In the genomic region with DNA sequence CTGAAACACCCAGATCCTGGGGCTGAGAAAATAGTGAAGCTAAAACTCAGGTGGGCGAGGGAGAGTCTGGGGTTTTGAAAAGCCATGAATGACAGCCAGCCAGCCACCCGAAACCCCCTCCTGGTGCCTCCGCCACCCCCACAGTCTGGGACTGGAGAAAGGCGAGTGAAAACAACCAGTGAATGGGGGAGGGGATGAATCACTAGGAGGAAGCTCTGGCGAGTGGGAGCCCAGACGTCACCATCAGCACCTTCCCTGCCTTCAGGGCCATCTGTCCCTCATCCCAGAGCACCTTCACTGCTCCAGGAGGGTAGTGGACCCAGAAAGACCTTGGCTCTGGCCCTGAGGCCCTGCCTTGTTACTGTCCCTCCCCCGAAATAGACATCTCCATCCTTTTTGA, we compare ENCODE assay signal across 12 cellular contexts. TPM values are rescaled to one million over a fixed set of nuclear protein-coding genes. Genes with fewer than 3 reads are reported as not detected.
A peak's percentile ranks its signal among the peaks of the same experiment; 100 is the strongest.
DNase-seq lines count a peak whose midpoint lies in the region; ATAC-seq and TF ChIP-seq lines count a peak whose summit lies in the region.
"Had no signal": no experiment of that assay in that cellular context is flagged by ENCODE, and none has a peak within 500 bp of the region (broad histone marks: within the 10 kb centered on the region; RNA-seq: fewer than 3 reads in every experiment).

No MANE protein-coding gene starts in this region.

- intact Hi-C loops in activated CD8-positive, alpha-beta T cell treated with anti-CD3 and anti-CD28 coated beads for 36 hours (cut with micrococcal nuclease) = no loop called here

- DNase-seq in activated CD8-positive, alpha-beta memory T cell treated with anti-CD3 and anti-CD28 coated beads, Interleukin-2, amount 10 ng/mL, durations not matched to agents 7 days and 5 days = no peak
- DNase-seq in activated CD8-positive, alpha-beta memory T cell treated with anti-CD3 and anti-CD28 coated beads for 24 hours = no peak
- DNase-seq in activated CD8-positive, alpha-beta T cell treated with anti-CD3 and anti-CD28 coated beads for 36 hours = peak; percentile 78
- DNase-seq in endodermal cell (no peak), NCI-H748 (lab: John Stamatoyannopoulos, UW; ENCODE audit: unreplicated experiment) (no peak), NCI-H1436 (lab: John Stamatoyannopoulos, UW) (no peak)
- DNase-seq: body of pancreas, SW 1271 had no signal

- no peaks in the 10 kb centered on the region for H3K36me3 ChIP-seq in endodermal cell (ENCODE audit: control insufficient read depth, insufficient read depth, low read length)
- H3K36me3 ChIP-seq: right lobe of liver had no signal

- no peak for ATAC-seq in activated CD8-positive, alpha-beta memory T cell treated with anti-CD3 and anti-CD28 coated beads, Interleukin-2, amount 10 ng/mL, durations not matched to agents 7 days and 5 days
- ATAC-seq in activated CD8-positive, alpha-beta T cell treated with anti-CD3 and anti-CD28 coated beads for 36 hours = peak; percentile 60
- ATAC-seq in stimulated activated memory B cell treated with anti-CD40 and anti-IgM and Interleukin-4, amounts not matched to agents 10 μg/mL and 1 μg/mL and 100 μg/mL, for 72 hours = peak; percentile 38
- no peak for ATAC-seq in GM21515 (IDR thresholded peaks at IDR 0.05; ENCODE audit: unreplicated experiment)
- ATAC-seq: body of pancreas, right lobe of liver had no signal

- no peak overlapping the region for H3K4me3 Mint-ChIP-seq in activated CD8-positive, alpha-beta memory T cell treated with anti-CD3 and anti-CD28 coated beads, Interleukin-2, amount 10 ng/mL, durations not matched to agents 7 days and 5 days
- peak overlapping the region; percentile 13 for H3K4me3 Mint-ChIP-seq in activated CD8-positive, alpha-beta T cell treated with anti-CD3 and anti-CD28 coated beads for 36 hours
- H3K4me3 Mint-ChIP-seq in endodermal cell = no peak overlapping the region
- H3K4me3 Mint-ChIP-seq in stimulated activated memory B cell treated with anti-CD40 and anti-IgM and Interleukin-4, amounts not matched to agents 10 μg/mL and 1 μg/mL and 100 μg/mL, for 72 hours = no peak overlapping the region

- no peak overlapping the region for H3K9ac ChIP-seq in endodermal cell (ENCODE audit: extremely low read depth, low read length, poor library complexity, severe bottlenecking)

- no peaks in the 10 kb centered on the region for H3K4me1 ChIP-seq in endodermal cell (ENCODE audit: control insufficient read depth, insufficient read depth, low read length)

- CTCF ChIA-PET in activated CD8-positive, alpha-beta memory T cell treated with anti-CD3 and anti-CD28 coated beads, Interleukin-2, amount 10 ng/mL, durations not matched to agents 7 days and 5 days (lab: Charles Lee) = interaction anchor here (0.6 to 2.9 kb wide), 5 partner anchors 8 to 33 kb away, joined by 3 to 7 read pairs (median 4); partner anchors contain the start of gene C2CD4D
- CTCF ChIA-PET in activated CD8-positive, alpha-beta T cell treated with anti-CD3 and anti-CD28 coated beads for 36 hours (lab: Charles Lee) = interaction anchor here (1.0 to 4.5 kb wide), 3 partner anchors 14 to 88 kb away, joined by 3 to 29 read pairs (median 4); no protein-coding TSS in a partner anchor

- POLR2A ChIA-PET in activated CD8-positive, alpha-beta T cell treated with anti-CD3 and anti-CD28 coated beads for 36 hours (lab: Charles Lee) = interaction anchor here (1.1 to 2.2 kb wide), 4 partner anchors 11 to 61 kb away, joined by 3 to 9 read pairs (median 6); partner anchors contain the start of genes C2CD4D and MRPL9

- H3K4me1 Mint-ChIP-seq in activated CD8-positive, alpha-beta memory T cell treated with anti-CD3 and anti-CD28 coated beads, Interleukin-2, amount 10 ng/mL, durations not matched to agents 7 days and 5 days = peaks cover 43% of the 10 kb centered on the region
- H3K4me1 Mint-ChIP-seq in activated CD8-positive, alpha-beta T cell treated with anti-CD3 and anti-CD28 coated beads for 36 hours (ENCODE audit: low read depth) = peaks cover 46% of the 10 kb centered on the region
- H3K4me1 Mint-ChIP-seq in endodermal cell = peaks cover 14% of the 10 kb centered on the region
- peaks cover 7% of the 10 kb centered on the region for H3K4me1 Mint-ChIP-seq in stimulated activated memory B cell treated with anti-CD40 and anti-IgM and Interleukin-4, amounts not matched to agents 10 μg/mL and 1 μg/mL and 100 μg/mL, for 72 hours

- no peaks in the 10 kb centered on the region for H3K27me3 ChIP-seq in endodermal cell (ENCODE audit: control insufficient read depth, insufficient read depth, low read length, poor library complexity, severe bottlenecking)
- H3K27me3 ChIP-seq: body of pancreas, right lobe of liver had no signal

- H3K4me3 ChIP-seq in endodermal cell (ENCODE audit: low read length) = no peak overlapping the region
- H3K4me3 ChIP-seq: body of pancreas, right lobe of liver had no signal

- peak overlapping the region; percentile 49 for H3K27ac Mint-ChIP-seq in activated CD8-positive, alpha-beta memory T cell treated with anti-CD3 and anti-CD28 coated beads, Interleukin-2, amount 10 ng/mL, durations not matched to agents 7 days and 5 days
- peak overlapping the region; percentile 25 for H3K27ac Mint-ChIP-seq in activated CD8-positive, alpha-beta T cell treated with anti-CD3 and anti-CD28 coated beads for 36 hours
- H3K27ac Mint-ChIP-seq in endodermal cell = peak overlapping the region; percentile 13
- no peak overlapping the region for H3K27ac Mint-ChIP-seq in stimulated activated memory B cell treated with anti-CD40 and anti-IgM and Interleukin-4, amounts not matched to agents 10 μg/mL and 1 μg/mL and 100 μg/mL, for 72 hours

- no peak overlapping the region for H3K27ac ChIP-seq in endodermal cell (ENCODE audit: low read depth, low read length)
- H3K27ac ChIP-seq: body of pancreas, right lobe of liver had no signal

- no peaks in the 10 kb centered on the region for H3K9me3 Mint-ChIP-seq in activated CD8-positive, alpha-beta memory T cell treated with anti-CD3 and anti-CD28 coated beads, Interleukin-2, amount 10 ng/mL, durations not matched to agents 7 days and 5 days (ENCODE audit: low read depth)
- no peaks in the 10 kb centered on the region for H3K9me3 Mint-ChIP-seq in activated CD8-positive, alpha-beta T cell treated with anti-CD3 and anti-CD28 coated beads for 36 hours
- no peaks in the 10 kb centered on the region for H3K9me3 Mint-ChIP-seq in endodermal cell
- H3K9me3 Mint-ChIP-seq in stimulated activated memory B cell treated with anti-CD40 and anti-IgM and Interleukin-4, amounts not matched to agents 10 μg/mL and 1 μg/mL and 100 μg/mL, for 72 hours = no peaks in the 10 kb centered on the region

- no peaks in the 10 kb centered on the region for H3K36me3 Mint-ChIP-seq in activated CD8-positive, alpha-beta memory T cell treated with anti-CD3 and anti-CD28 coated beads, Interleukin-2, amount 10 ng/mL, durations not matched to agents 7 days and 5 days
- no peaks in the 10 kb centered on the region for H3K36me3 Mint-ChIP-seq in activated CD8-positive, alpha-beta T cell treated with anti-CD3 and anti-CD28 coated beads for 36 hours (ENCODE audit: low read depth)
- no peaks in the 10 kb centered on the region for H3K36me3 Mint-ChIP-seq in endodermal cell (ENCODE audit: low read depth)
- H3K36me3 Mint-ChIP-seq in stimulated activated memory B cell treated with anti-CD40 and anti-IgM and Interleukin-4, amounts not matched to agents 10 μg/mL and 1 μg/mL and 100 μg/mL, for 72 hours = no peaks in the 10 kb centered on the region

- no peaks in the 10 kb centered on the region for H3K9me3 ChIP-seq in endodermal cell (ENCODE audit: control insufficient read depth, low read length)
- H3K9me3 ChIP-seq: body of pancreas, right lobe of liver had no signal

- H3K27me3 Mint-ChIP-seq in activated CD8-positive, alpha-beta memory T cell treated with anti-CD3 and anti-CD28 coated beads, Interleukin-2, amount 10 ng/mL, durations not matched to agents 7 days and 5 days = no peaks in the 10 kb centered on the region
- no peaks in the 10 kb centered on the region for H3K27me3 Mint-ChIP-seq in activated CD8-positive, alpha-beta T cell treated with anti-CD3 and anti-CD28 coated beads for 36 hours
- H3K27me3 Mint-ChIP-seq in endodermal cell (ENCODE audit: insufficient read depth) = no peaks in the 10 kb centered on the region
- peaks cover 17% of the 10 kb centered on the region for H3K27me3 Mint-ChIP-seq in stimulated activated memory B cell treated with anti-CD40 and anti-IgM and Interleukin-4, amounts not matched to agents 10 μg/mL and 1 μg/mL and 100 μg/mL, for 72 hours

- 77 to 100% methylated on average over 3 to 7 of the region's 7 CpGs for WGBS in endodermal cell (ENCODE audit: insufficient coverage in 1 of 2, insufficient read length in 1 of 2), 2 experiments

- TF ChIP-seq CTCF in activated CD8-positive, alpha-beta T cell treated with anti-CD3 and anti-CD28 coated beads for 36 hours (IDR thresholded peaks at IDR 0.05) = no peak
- no peak for TF ChIP-seq CTCF in endodermal cell (conservative IDR thresholded peaks at IDR 0.05)

RNA-seq across cellular contexts. Expression of gene RORC, which starts 9.2 kb away (rescaled TPM):
- 1 to 10 TPM in 1 of 2 experiments, under 1 TPM in 1; 0.30 to 1.3 TPM for total RNA-seq in activated CD8-positive, alpha-beta memory T cell treated with anti-CD3 and anti-CD28 coated beads, Interleukin-2, amount 10 ng/mL, durations not matched to agents 7 days and 5 days
- total RNA-seq in activated CD8-positive, alpha-beta T cell treated with anti-CD3 and anti-CD28 coated beads for 36 hours = 1 to 10 TPM; 1.3 to 1.5 TPM
- not detected for total RNA-seq in endodermal cell
- 0.14 TPM for polyA plus RNA-seq in endodermal cell (2013, experiment 1 of 2)
- not detected for polyA plus RNA-seq in endodermal cell (2013, experiment 2 of 2)
- total RNA-seq: glomerular endothelial cell had no signal

RNA-seq across cellular contexts. Expression of gene LINGO4, which starts 17.2 kb away (rescaled TPM):
- under 1 TPM; 0.07 to 0.15 TPM for total RNA-seq in activated CD8-positive, alpha-beta memory T cell treated with anti-CD3 and anti-CD28 coated beads, Interleukin-2, amount 10 ng/mL, durations not matched to agents 7 days and 5 days
- total RNA-seq in activated CD8-positive, alpha-beta T cell treated with anti-CD3 and anti-CD28 coated beads for 36 hours = not detected
- not detected for total RNA-seq in endodermal cell
- not detected for polyA plus RNA-seq in endodermal cell (2013, experiment 1 of 2)
- polyA plus RNA-seq in endodermal cell (2013, experiment 2 of 2) = not detected
- total RNA-seq: glomerular endothelial cell had no signal

RNA-seq across cellular contexts. Expression of gene C2CD4D, which starts 17.2 kb away (rescaled TPM):
- total RNA-seq in activated CD8-positive, alpha-beta memory T cell treated with anti-CD3 and anti-CD28 coated beads, Interleukin-2, amount 10 ng/mL, durations not matched to agents 7 days and 5 days = under 1 TPM; 0.33 to 0.96 TPM
- total RNA-seq in activated CD8-positive, alpha-beta T cell treated with anti-CD3 and anti-CD28 coated beads for 36 hours = 1 to 10 TPM; 1.3 to 1.6 TPM
- under 1 TPM; 0.44 to 0.82 TPM for total RNA-seq in endodermal cell
- not detected for polyA plus RNA-seq in endodermal cell (2013, experiment 1 of 2)
- not detected for polyA plus RNA-seq in endodermal cell (2013, experiment 2 of 2)
- total RNA-seq: glomerular endothelial cell, right lobe of liver had no signal

RNA-seq across cellular contexts. Expression of gene THEM5, which starts 31.1 kb away (rescaled TPM):
- not detected for total RNA-seq in activated CD8-positive, alpha-beta memory T cell treated with anti-CD3 and anti-CD28 coated beads, Interleukin-2, amount 10 ng/mL, durations not matched to agents 7 days and 5 days
- total RNA-seq in activated CD8-positive, alpha-beta T cell treated with anti-CD3 and anti-CD28 coated beads for 36 hours = not detected
- not detected for total RNA-seq in endodermal cell
- not detected for polyA plus RNA-seq in endodermal cell (2013, experiment 1 of 2)
- polyA plus RNA-seq in endodermal cell (2013, experiment 2 of 2) = not detected
- total RNA-seq: body of pancreas, glomerular endothelial cell, right lobe of liver had no signal

RNA-seq across cellular contexts. Expression of gene TDRKH, which starts 32.1 kb away (rescaled TPM):
- total RNA-seq in activated CD8-positive, alpha-beta memory T cell treated with anti-CD3 and anti-CD28 coated beads, Interleukin-2, amount 10 ng/mL, durations not matched to agents 7 days and 5 days = 10 to 100 TPM; 16.4 to 17.1 TPM
- 10 to 100 TPM in 1 of 2 experiments, 1 to 10 TPM in 1; 9.7 to 10.5 TPM for total RNA-seq in activated CD8-positive, alpha-beta T cell treated with anti-CD3 and anti-CD28 coated beads for 36 hours
- 10 to 100 TPM; 14.9 to 15.0 TPM for total RNA-seq in endodermal cell
- polyA plus RNA-seq in endodermal cell (2013, experiment 1 of 2) = 28.5 TPM
- 25.6 TPM for polyA plus RNA-seq in endodermal cell (2013, experiment 2 of 2)

Comparison
In these comparisons a context has a peak if more than half of its experiments do, and no peak if none do; other contexts are left out.
1. ATAC-seq: peak in activated CD8-positive, alpha-beta T cell treated with anti-CD3 and anti-CD28 coated beads for 36 hours (single experiment) and stimulated activated memory B cell treated with anti-CD40 and anti-IgM and Interleukin-4, amounts not matched to agents 10 μg/mL and 1 μg/mL and 100 μg/mL, for 72 hours (single experiment); none in activated CD8-positive, alpha-beta memory T cell treated with anti-CD3 and anti-CD28 coated beads, Interleukin-2, amount 10 ng/mL, durations not matched to agents 7 days and 5 days (single experiment) and GM21515 (single experiment).